1 cellular context compared by ENCODE assay signal in genomic region chr9:129311638-129312037, GRCh38.
TF ChIP-seq lines count a peak whose summit lies in the region.

No MANE protein-coding gene starts in this region.

TF ChIP-seq in WTC11, 78 proteins besides CTCF, POLR2A, EP300 and RAD21 (continued from another document):
- TF ChIP-seq ZMAT4 (CRISPR knock-in tag; IDR thresholded peaks at IDR 0.05) (no peak), ZBTB43 (CRISPR knock-in tag; IDR thresholded peaks at IDR 0.05) (no peak)
